In the genomic region with DNA sequence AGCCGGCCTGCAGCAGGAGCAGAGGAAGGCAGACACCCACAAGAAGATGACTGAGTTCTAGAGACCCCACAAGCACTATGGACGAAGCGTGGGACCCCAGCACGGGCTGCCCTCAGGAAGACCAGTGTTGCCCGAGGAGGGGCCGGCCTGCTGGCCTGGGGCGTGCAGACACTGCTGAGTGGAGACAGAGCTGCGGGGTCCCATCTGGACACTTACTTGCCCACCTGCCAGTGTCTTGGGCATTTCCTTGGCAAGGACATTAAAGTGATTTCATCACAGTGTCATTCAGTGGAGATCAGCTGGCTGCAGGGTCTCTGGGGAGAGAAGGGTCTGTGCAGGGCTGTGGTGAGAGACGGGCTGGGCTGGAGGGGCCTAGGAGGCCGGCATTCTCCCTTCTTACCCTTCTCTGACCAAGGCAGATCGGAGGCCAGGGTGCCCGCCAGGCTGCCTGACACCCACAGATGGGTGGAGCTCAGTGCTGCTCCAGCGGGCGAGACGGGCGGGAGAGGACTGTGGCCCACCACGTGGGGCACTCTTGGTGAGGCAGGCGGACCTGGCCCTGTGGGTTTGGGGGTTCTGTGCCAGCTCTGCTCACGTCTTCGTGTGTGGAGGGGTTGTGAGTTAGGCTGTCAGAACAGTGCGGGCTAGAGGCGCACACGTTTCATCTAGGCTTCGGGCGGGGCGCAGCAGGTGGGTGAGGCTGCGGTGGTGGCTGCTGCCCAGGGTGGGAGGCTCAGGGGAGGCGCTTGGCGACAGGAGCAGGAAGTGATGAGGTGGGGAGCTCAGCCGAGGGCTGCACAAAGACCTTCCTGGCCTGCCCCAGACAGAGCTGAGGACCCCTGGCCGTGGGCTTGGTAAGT, we compare ENCODE assay signal across 2 cellular contexts.
TF ChIP-seq lines count a peak whose summit lies in the region.

A gene with protein sequence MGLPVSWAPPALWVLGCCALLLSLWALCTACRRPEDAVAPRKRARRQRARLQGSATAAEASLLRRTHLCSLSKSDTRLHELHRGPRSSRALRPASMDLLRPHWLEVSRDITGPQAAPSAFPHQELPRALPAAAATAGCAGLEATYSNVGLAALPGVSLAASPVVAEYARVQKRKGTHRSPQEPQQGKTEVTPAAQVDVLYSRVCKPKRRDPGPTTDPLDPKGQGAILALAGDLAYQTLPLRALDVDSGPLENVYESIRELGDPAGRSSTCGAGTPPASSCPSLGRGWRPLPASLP (plus strand): TSS at position 806 of the 860 bp plus-strand sequence. CDS start 886 bp downstream, outside the sequence.

TF ChIP-seq in GM12891, 5 proteins besides CTCF, POLR2A, EP300 and RAD21 (continued from another document):
- TF ChIP-seq PAX5 (IDR thresholded peaks at IDR 0.05; ENCODE audit: insufficient read depth, low read length, severe bottlenecking) (no peak), TAF1 (IDR thresholded peaks at IDR 0.05; ENCODE audit: low read depth, low read length) (no peak)

TF ChIP-seq in GM12878, 131 proteins besides CTCF, POLR2A, EP300 and RAD21 (continued from another document):
- TF ChIP-seq, protein P1, sequence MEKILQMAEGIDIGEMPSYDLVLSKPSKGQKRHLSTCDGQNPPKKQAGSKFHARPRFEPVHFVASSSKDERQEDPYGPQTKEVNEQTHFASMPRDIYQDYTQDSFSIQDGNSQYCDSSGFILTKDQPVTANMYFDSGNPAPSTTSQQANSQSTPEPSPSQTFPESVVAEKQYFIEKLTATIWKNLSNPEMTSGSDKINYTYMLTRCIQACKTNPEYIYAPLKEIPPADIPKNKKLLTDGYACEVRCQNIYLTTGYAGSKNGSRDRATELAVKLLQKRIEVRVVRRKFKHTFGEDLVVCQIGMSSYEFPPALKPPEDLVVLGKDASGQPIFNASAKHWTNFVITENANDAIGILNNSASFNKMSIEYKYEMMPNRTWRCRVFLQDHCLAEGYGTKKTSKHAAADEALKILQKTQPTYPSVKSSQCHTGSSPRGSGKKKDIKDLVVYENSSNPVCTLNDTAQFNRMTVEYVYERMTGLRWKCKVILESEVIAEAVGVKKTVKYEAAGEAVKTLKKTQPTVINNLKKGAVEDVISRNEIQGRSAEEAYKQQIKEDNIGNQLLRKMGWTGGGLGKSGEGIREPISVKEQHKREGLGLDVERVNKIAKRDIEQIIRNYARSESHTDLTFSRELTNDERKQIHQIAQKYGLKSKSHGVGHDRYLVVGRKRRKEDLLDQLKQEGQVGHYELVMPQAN (conservative IDR thresholded peaks at IDR 0.05): 0 out of 2 replicates have a peak, but pooled peaks have one; percentile 24
- TF ChIP-seq, protein P2, sequence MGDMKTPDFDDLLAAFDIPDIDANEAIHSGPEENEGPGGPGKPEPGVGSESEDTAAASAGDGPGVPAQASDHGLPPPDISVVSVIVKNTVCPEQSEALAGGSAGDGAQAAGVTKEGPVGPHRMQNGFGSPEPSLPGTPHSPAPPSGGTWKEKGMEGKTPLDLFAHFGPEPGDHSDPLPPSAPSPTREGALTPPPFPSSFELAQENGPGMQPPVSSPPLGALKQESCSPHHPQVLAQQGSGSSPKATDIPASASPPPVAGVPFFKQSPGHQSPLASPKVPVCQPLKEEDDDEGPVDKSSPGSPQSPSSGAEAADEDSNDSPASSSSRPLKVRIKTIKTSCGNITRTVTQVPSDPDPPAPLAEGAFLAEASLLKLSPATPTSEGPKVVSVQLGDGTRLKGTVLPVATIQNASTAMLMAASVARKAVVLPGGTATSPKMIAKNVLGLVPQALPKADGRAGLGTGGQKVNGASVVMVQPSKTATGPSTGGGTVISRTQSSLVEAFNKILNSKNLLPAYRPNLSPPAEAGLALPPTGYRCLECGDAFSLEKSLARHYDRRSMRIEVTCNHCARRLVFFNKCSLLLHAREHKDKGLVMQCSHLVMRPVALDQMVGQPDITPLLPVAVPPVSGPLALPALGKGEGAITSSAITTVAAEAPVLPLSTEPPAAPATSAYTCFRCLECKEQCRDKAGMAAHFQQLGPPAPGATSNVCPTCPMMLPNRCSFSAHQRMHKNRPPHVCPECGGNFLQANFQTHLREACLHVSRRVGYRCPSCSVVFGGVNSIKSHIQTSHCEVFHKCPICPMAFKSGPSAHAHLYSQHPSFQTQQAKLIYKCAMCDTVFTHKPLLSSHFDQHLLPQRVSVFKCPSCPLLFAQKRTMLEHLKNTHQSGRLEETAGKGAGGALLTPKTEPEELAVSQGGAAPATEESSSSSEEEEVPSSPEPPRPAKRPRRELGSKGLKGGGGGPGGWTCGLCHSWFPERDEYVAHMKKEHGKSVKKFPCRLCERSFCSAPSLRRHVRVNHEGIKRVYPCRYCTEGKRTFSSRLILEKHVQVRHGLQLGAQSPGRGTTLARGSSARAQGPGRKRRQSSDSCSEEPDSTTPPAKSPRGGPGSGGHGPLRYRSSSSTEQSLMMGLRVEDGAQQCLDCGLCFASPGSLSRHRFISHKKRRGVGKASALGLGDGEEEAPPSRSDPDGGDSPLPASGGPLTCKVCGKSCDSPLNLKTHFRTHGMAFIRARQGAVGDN (IDR thresholded peaks at IDR 0.05): peak; percentile 67
- peak; percentile 42 for TF ChIP-seq RUNX3 (IDR thresholded peaks at IDR 0.05; ENCODE audit: low read length)
- 0 out of 2 replicates have a peak, but pooled peaks have one; percentile 27 for TF ChIP-seq CREM (IDR thresholded peaks at IDR 0.05; ENCODE audit: low read depth)
- no peak; the same call in 1 of the 2 replicates for TF ChIP-seq RAD51 (IDR thresholded peaks at IDR 0.05)
- peak in 1 of 2 experiments; percentile 67; a peak in 2 of 4 replicates for TF ChIP-seq BHLHE40 (IDR thresholded peaks at IDR 0.05; ENCODE audit: borderline replicate concordance in 1 of 2, low read depth in 2 of 2, low read length in 1 of 2)
- 0 out of 2 replicates have a peak, but pooled peaks have one; percentile 30 for TF ChIP-seq MTA2 (IDR thresholded peaks at IDR 0.05; ENCODE audit: low read depth)
- TF ChIP-seq CHD4 (IDR thresholded peaks at IDR 0.05): no peak
- TF ChIP-seq NBN (IDR thresholded peaks at IDR 0.05): peak; percentile 72
- TF ChIP-seq TCF12 (IDR thresholded peaks at IDR 0.05; ENCODE audit: low read depth, low read length): 0 out of 2 replicates have a peak, but pooled peaks have one; percentile 20
- TF ChIP-seq FOXM1 (IDR thresholded peaks at IDR 0.05; ENCODE audit: low read depth, low read length): no peak
- TF ChIP-seq GATAD2B (conservative IDR thresholded peaks at IDR 0.05; ENCODE audit: low read depth): peak; percentile 74; the same call in 1 of the 2 replicates
- no peak for TF ChIP-seq KDM1A (IDR thresholded peaks at IDR 0.05; ENCODE audit: borderline replicate concordance)
- TF ChIP-seq, protein P3, sequence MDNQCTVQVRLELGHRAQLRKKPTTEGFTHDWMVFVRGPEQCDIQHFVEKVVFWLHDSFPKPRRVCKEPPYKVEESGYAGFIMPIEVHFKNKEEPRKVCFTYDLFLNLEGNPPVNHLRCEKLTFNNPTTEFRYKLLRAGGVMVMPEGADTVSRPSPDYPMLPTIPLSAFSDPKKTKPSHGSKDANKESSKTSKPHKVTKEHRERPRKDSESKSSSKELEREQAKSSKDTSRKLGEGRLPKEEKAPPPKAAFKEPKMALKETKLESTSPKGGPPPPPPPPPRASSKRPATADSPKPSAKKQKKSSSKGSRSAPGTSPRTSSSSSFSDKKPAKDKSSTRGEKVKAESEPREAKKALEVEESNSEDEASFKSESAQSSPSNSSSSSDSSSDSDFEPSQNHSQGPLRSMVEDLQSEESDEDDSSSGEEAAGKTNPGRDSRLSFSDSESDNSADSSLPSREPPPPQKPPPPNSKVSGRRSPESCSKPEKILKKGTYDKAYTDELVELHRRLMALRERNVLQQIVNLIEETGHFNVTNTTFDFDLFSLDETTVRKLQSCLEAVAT (IDR thresholded peaks at IDR 0.05): 0 out of 2 replicates have a peak, but pooled peaks have one; percentile 28
- TF ChIP-seq HDGF (IDR thresholded peaks at IDR 0.05): peak; percentile 92
- no peak for TF ChIP-seq ZNF384 (IDR thresholded peaks at IDR 0.05; ENCODE audit: borderline replicate concordance, low read depth, low read length)
- 0 out of 2 replicates have a peak, but pooled peaks have one; percentile 16 for TF ChIP-seq BACH1 (IDR thresholded peaks at IDR 0.05; ENCODE audit: borderline replicate concordance)
- TF ChIP-seq ZNF274 (IDR thresholded peaks at IDR 0.05; ENCODE audit: insufficient read depth, insufficient read length): no peak
- no peak for TF ChIP-seq KAT2A (conservative IDR thresholded peaks at IDR 0.05; ENCODE audit: control insufficient read depth, low read depth, low read length)
- TF ChIP-seq, protein P4, sequence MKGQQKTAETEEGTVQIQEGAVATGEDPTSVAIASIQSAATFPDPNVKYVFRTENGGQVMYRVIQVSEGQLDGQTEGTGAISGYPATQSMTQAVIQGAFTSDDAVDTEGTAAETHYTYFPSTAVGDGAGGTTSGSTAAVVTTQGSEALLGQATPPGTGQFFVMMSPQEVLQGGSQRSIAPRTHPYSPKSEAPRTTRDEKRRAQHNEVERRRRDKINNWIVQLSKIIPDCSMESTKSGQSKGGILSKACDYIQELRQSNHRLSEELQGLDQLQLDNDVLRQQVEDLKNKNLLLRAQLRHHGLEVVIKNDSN (IDR thresholded peaks at IDR 0.05; ENCODE audit: borderline replicate concordance, extremely low read length, insufficient read depth, low read depth, low read length): peak; percentile 77
- no peak for TF ChIP-seq IRF4 (IDR thresholded peaks at IDR 0.05; ENCODE audit: low read depth, low read length)
- no peak for TF ChIP-seq HDAC2 (IDR thresholded peaks at IDR 0.05)
- TF ChIP-seq SMARCA5 (IDR thresholded peaks at IDR 0.05): 0 out of 2 replicates have a peak, but pooled peaks have one; percentile 8
- TF ChIP-seq MXI1 (IDR thresholded peaks at IDR 0.05; ENCODE audit: low read depth, low read length): peak; percentile 45; the same call in 1 of the 2 replicates
- peak; percentile 50; the same call in 1 of the 2 replicates for TF ChIP-seq TCF3 (IDR thresholded peaks at IDR 0.05; ENCODE audit: borderline replicate concordance, insufficient read depth, low read depth, low read length)
- 0 out of 3 replicates have a peak, but pooled peaks of 1 of the 2 experiments have one; percentile 18 for TF ChIP-seq EGR1 (IDR thresholded peaks at IDR 0.05; ENCODE audit: borderline replicate concordance in 1 of 2, low read depth in 2 of 2, low read length in 2 of 2)
- peak; percentile 67; the same call in 1 of the 2 replicates for TF ChIP-seq LARP7 (IDR thresholded peaks at IDR 0.05)
TF ChIP-seq in GM12878: peak in this region for 18.
